16 cellular contexts compared by ENCODE assay signal in genomic region chr1:25309488-25309887, GRCh38. TPM values are rescaled to one million over a fixed set of nuclear protein-coding genes. Genes with fewer than 3 reads are reported as not detected.
"Had no signal": no experiment of that assay in that cellular context is flagged by ENCODE, and none has a peak within 500 bp of the region (broad histone marks: within the 10 kb centered on the region; RNA-seq: fewer than 3 reads in every experiment).

No MANE protein-coding gene starts in this region.

RNA-seq across cellular contexts. Expression of gene RHD, which starts 37.2 kb away (rescaled TPM):
- total RNA-seq: endothelial cell of umbilical vein; epithelial cell of proximal tubule; esophagus muscularis mucosa; left colon; left ventricle myocardium inferior; lower lobe of right lung; mesenteric fat pad; myocyte; naive thymus-derived CD8-positive, alpha-beta T cell; ovary; renal cortical epithelial cell; suprapubic skin; transverse colon; upper lobe of right lung had no signal
- polyA plus RNA-seq: endothelial cell of umbilical vein, ovary, psoas muscle, small intestine had no signal
